Comparison of ENCODE assay signal across 1 cellular context in genomic region chr10:46035923-46036849, GRCh38.
A peak's percentile ranks its signal among the peaks of the same experiment; 100 is the strongest.
TF ChIP-seq lines count a peak whose summit lies in the region.

No MANE protein-coding gene starts in this region.

TF ChIP-seq in HepG2, 621 proteins besides CTCF, POLR2A, EP300 and RAD21 (continued from another document and continues in another):
- TF ChIP-seq ZNF280D (CRISPR knock-in tag; IDR thresholded peaks at IDR 0.05) (peak; percentile 73; the same call in 1 of the 2 replicates), ZNF17 (CRISPR knock-in tag; IDR thresholded peaks at IDR 0.05) (no peak), ZBTB25 (CRISPR knock-in tag; IDR thresholded peaks at IDR 0.05) (no peak), ZHX1 (CRISPR knock-in tag; IDR thresholded peaks at IDR 0.05; ENCODE audit: low read depth) (no peak), ZNF33B (CRISPR knock-in tag; IDR thresholded peaks at IDR 0.05) (no peak), ZFX (CRISPR knock-in tag; IDR thresholded peaks at IDR 0.05; ENCODE audit: low read depth) (peak; percentile 55), ELF4 (CRISPR knock-in tag; IDR thresholded peaks at IDR 0.05; ENCODE audit: borderline replicate concordance) (no peak; the same call in 1 of the 2 replicates), DNMT1 (CRISPR knock-in tag; IDR thresholded peaks at IDR 0.05) (no peak), REXO4 (CRISPR knock-in tag; IDR thresholded peaks at IDR 0.05; ENCODE audit: borderline replicate concordance) (no peak), ZNF205 (CRISPR knock-in tag; IDR thresholded peaks at IDR 0.05) (no peak), THAP9 (CRISPR knock-in tag; IDR thresholded peaks at IDR 0.05; ENCODE audit: borderline replicate concordance) (peak; percentile 19; the same call in 1 of the 2 replicates), PCBP1 (IDR thresholded peaks at IDR 0.05; ENCODE audit: borderline replicate concordance, low read depth, low read length) (no peak), KMT2B (CRISPR knock-in tag; IDR thresholded peaks at IDR 0.05) (no peak), ZNF576 (CRISPR knock-in tag; IDR thresholded peaks at IDR 0.05) (no peak), PRDM15 (CRISPR knock-in tag; IDR thresholded peaks at IDR 0.05) (no peak), ZNF550 (CRISPR knock-in tag; IDR thresholded peaks at IDR 0.05; ENCODE audit: borderline replicate concordance) (no peak), MBD4 (IDR thresholded peaks at IDR 0.05; ENCODE audit: borderline replicate concordance, low read length) (no peak), SNAPC4 (CRISPR knock-in tag; IDR thresholded peaks at IDR 0.05) (no peak), ZMAT3 (CRISPR knock-in tag; conservative IDR thresholded peaks at IDR 0.05) (peak; percentile 74; the same call in 1 of the 2 replicates), HIVEP1 (CRISPR knock-in tag; IDR thresholded peaks at IDR 0.05) (no peak), KDM5B (CRISPR knock-in tag; IDR thresholded peaks at IDR 0.05; ENCODE audit: borderline replicate concordance) (no peak; the same call in 1 of the 2 replicates), FOSL1 (CRISPR knock-in tag; IDR thresholded peaks at IDR 0.05; ENCODE audit: borderline replicate concordance) (no peak), KMT2A (CRISPR knock-in tag; IDR thresholded peaks at IDR 0.05) (no peak), ARID3A (IDR thresholded peaks at IDR 0.05; ENCODE audit: low read depth, low read length) (no peak), RBM22 (optimal IDR thresholded peaks at IDR 0.05; ENCODE audit: low read length) (no peak), SRSF4 (IDR thresholded peaks at IDR 0.05; ENCODE audit: low read depth, low read length, poor library complexity, severe bottlenecking) (no peak), ZNF232 (CRISPR knock-in tag; IDR thresholded peaks at IDR 0.05; ENCODE audit: borderline replicate concordance) (peak; percentile 41; the same call in 1 of the 2 replicates), ARID5B (CRISPR knock-in tag; IDR thresholded peaks at IDR 0.05) (peak; percentile 96)
